28 cellular contexts compared by ENCODE assay signal in genomic region chr3:81793410-81793809, GRCh38. TPM values are rescaled to one million over a fixed set of nuclear protein-coding genes. Genes with fewer than 3 reads are reported as not detected.
DNase-seq lines count a peak whose midpoint lies in the region; ATAC-seq and FAIRE-seq lines count a peak whose summit lies in the region.
"Had no signal": no experiment of that assay in that cellular context is flagged by ENCODE, and none has a peak within 500 bp of the region (broad histone marks: within the 10 kb centered on the region; RNA-seq: fewer than 3 reads in every experiment).

No MANE protein-coding gene starts in this region.

- FAIRE-seq in GM19239 (lab: Jason Lieb, UNC), result peak; percentile 74
- FAIRE-seq: bronchial epithelial cell, GM12891, H1 had no signal

- in situ Hi-C loops in G401 (cut with HindIII; ENCODE audit: low sequenced_read_pairs), result no loop called here

- DNase-seq in GM19239 (ENCODE audit: insufficient read length, low spot score) (no peak), NAMALWA (ENCODE audit: low spot score) (peak; percentile 31), NCI-H187 treated with DMSO at 0.1 percent for 48 hours (lab: John Stamatoyannopoulos, UW) (no peak), NCI-H69 (lab: John Stamatoyannopoulos, UW) (no peak), G401 (ENCODE audit: low spot score) (no peak)
- DNase-seq: activated CD4-positive, alpha-beta T cell treated with anti-CD3 and anti-CD28 coated beads for 48 hours; activated naive CD8-positive, alpha-beta T cell treated with anti-CD3 and anti-CD28 coated beads for 36 hours; activated T-cell treated with anti-CD3 and anti-CD28 coated beads for 4 hours; anterior cingulate cortex; gastrocnemius medialis; HFFc6; immature natural killer cell; left colon; mammary epithelial cell; NCI-H1092; NCI-H187; NCI-H2171 treated with DMSO at 0.1 percent for 48 hours; NCI-H510A; OCI-M1; stimulated activated CD4-positive, alpha-beta T cell treated with anti-CD3 and anti-CD28 coated beads, Interleukin-4, amount 100 ng/mL, for 1 hour; T1000; thyroid gland; WERI-Rb-1 had no signal

- peak; percentile 46 for ATAC-seq in GM18502 (IDR thresholded peaks at IDR 0.05; ENCODE audit: poor library complexity, unreplicated experiment)
- ATAC-seq in HG02798 (IDR thresholded peaks at IDR 0.05; ENCODE audit: poor library complexity, unreplicated experiment), result peak; percentile 39
- ATAC-seq: gastrocnemius medialis, left colon had no signal

RNA-seq across cellular contexts. Expression of gene GBE1, which starts 32.0 kb away (rescaled TPM):
- total RNA-seq in G401 (2014; rRNA removed; shearing (Covaris generic)), result 11.8 and 12.6 TPM in 2 replicates
